10 cellular contexts compared by ENCODE assay signal in the genomic region with DNA sequence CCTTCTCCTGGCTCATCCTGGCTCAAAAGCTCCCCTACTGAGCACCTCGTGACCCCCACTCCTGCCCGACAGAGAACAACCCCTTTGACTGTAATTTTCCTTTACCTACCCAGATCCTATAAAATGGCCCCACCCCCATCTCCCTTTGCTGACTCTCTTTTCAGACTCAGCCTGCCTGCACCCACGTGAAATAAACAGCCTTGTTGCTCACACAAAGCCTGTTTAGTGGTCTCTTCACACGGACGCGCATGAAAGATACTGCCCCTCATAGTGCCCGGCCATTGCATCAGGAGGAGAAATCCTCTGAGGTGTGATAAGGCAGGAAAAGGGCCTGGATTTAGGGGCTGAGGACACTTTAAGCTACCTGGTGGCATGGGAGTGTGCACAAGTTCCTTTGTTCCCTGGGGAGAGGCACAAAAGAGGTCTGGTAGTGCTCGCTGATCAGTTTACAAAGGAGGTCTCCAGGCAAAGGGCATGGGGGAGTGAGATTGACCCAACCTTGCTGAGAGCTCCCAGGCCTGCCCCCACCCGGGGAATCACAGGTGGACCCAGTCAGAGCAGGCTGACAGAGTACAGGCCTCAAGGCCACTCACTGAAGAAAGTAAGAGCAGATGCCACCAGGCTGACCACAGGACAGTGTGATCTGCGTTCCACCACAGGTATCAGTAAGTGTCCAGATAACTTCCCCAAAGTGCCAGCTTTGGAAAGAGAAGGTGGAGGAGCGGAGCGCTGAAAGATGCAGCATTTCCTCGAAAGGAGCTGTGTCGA. TPM values are rescaled to one million over a fixed set of nuclear protein-coding genes. Genes with fewer than 3 reads are reported as not detected.
DNase-seq lines count a peak whose midpoint lies in the region; ATAC-seq, FAIRE-seq and TF ChIP-seq lines count a peak whose summit lies in the region.
"Not testable (repeated sequence)": the region's sequence is repeated elsewhere in the genome, so short reads cannot be mapped to it uniquely, and the experiment has no call there.
"Had no signal": no experiment of that assay in that cellular context is flagged by ENCODE, and none has a peak within 500 bp of the region (broad histone marks: within the 10 kb centered on the region; RNA-seq: fewer than 3 reads in every experiment).

No MANE protein-coding gene starts in this region.

- peak overlapping the region; percentile 42 for H3K4ac ChIP-seq in H1 (replicated peaks; ENCODE audit: insufficient read length, low read depth, low read length)

- H3K36me3 Mint-ChIP-seq in IgD-negative memory B cell; WTC11; stimulated activated effector memory CD8-positive, alpha-beta T cell treated with anti-CD3 and anti-CD28 coated beads, Interleukin-12 subunit alpha, Interleukin-12 subunit beta, amount 100 ng/mL, for 72 hours: not testable (repeated sequence)

- peaks cover 8 to 28% (median 23%) of the 10 kb centered on the region in 3 donors for H3K4me1 Mint-ChIP-seq in IgD-negative memory B cell
- not testable (repeated sequence) for H3K4me1 Mint-ChIP-seq in WTC11; stimulated activated effector memory CD8-positive, alpha-beta T cell treated with anti-CD3 and anti-CD28 coated beads, Interleukin-12 subunit alpha, Interleukin-12 subunit beta, amount 100 ng/mL, for 72 hours

- not testable (repeated sequence) for H3K23me2 ChIP-seq in H1 (ENCODE audit: low read depth, low read length)

- peak overlapping the region; percentile 68; the same call in 1 of the 2 replicates for H2AK5ac ChIP-seq in H1 (ENCODE audit: low read depth, low read length)

- peak overlapping the region; percentile 84 for H2BK20ac ChIP-seq in H1 (ENCODE audit: low read length)

- H3K9me3 ChIP-seq in DOHH2 (ENCODE audit: control insufficient read depth, insufficient read depth, low read length); H1 (ENCODE audit: insufficient read depth in 2 of 2, low read depth in 1 of 2, low read length in 1 of 2); mucosa of descending colon: not testable (repeated sequence)

- peak overlapping the region; percentile 77 for H2BK12ac ChIP-seq in H1 (ENCODE audit: low read depth, low read length)

- H2BK120ac ChIP-seq in H1 (replicated peaks; ENCODE audit: low read depth, low read length), result peak overlapping the region; percentile 63

- peak in 1 of 2 experiments; percentile 5; a peak in 1 of 4 replicates for TF ChIP-seq RAD21 in H1 (IDR thresholded peaks at IDR 0.05 in 1 of 2, conservative IDR thresholded peaks at IDR 0.05 in 1 of 2; ENCODE audit: low read depth in 2 of 2, low read length in 2 of 2)

- not testable (repeated sequence) for H4K20me1 ChIP-seq in DOHH2 (ENCODE audit: control insufficient read depth, insufficient read depth, low read depth, low read length); H1 (replicated peaks in 1 of 2; ENCODE audit: control insufficient read depth in 1 of 2, insufficient read depth in 2 of 2, low read length in 2 of 2)

- peak overlapping the region; percentile 98 for H2BK5ac ChIP-seq in H1 (ENCODE audit: low read depth, low read length)

- TF ChIP-seq POLR2A in H1 (IDR thresholded peaks at IDR 0.05; ENCODE audit: control extremely low read depth in 1 of 2, low read depth in 2 of 2, low read length in 2 of 2), result not testable (repeated sequence)

- not testable (repeated sequence) for TF ChIP-seq EP300 in H1 (IDR thresholded peaks at IDR 0.05; ENCODE audit: borderline replicate concordance in 1 of 2, low read depth in 2 of 2, low read length in 2 of 2)

- CTCF ChIA-PET in WTC11 (lab: Charles Lee), result interaction anchor here (0.9 to 2.0 kb wide), 5 partner anchors 16 to 148 kb away, joined by 3 to 9 read pairs (median 4); a partner anchor contains a TSS
- CTCF ChIA-PET in H1 (lab: Charles Lee; ENCODE audit: partially characterized antibody), result interaction anchor here (1.0 to 4.3 kb wide), 7 partner anchors 16 to 148 kb away, joined by 3 to 36 read pairs (median 5); a partner anchor contains a TSS

- H3K4me2 ChIP-seq in DOHH2 (ENCODE audit: low read length) (peak overlapping the region; percentile 53), H1 (ENCODE audit: insufficient read depth in 1 of 2, low read depth in 2 of 2, low read length in 2 of 2) (peak overlapping the region; percentile 3 to 21; a peak in 1 of 4 replicates)

- H3K9me2 ChIP-seq in DOHH2 (replicated peaks; ENCODE audit: control insufficient read depth, low read length), result not testable (repeated sequence)

- 60% methylated on average over 13 of the region's 14 CpGs; no CpG with 5 or more reads in 1 of the 2 experiments for WGBS in H1 (ENCODE audit: extremely low coverage in 1 of 2, insufficient coverage in 1 of 2, insufficient read length in 1 of 2, insufficient replicate concordance in 2 of 2, low coverage in 1 of 2, low lambda C conversion rate in 2 of 2, missing lambda C conversion rate in 1 of 2), 2 experiments

- H3K23ac ChIP-seq in H1 (ENCODE audit: insufficient read length), result not testable (repeated sequence)

- H4K5ac ChIP-seq in H1 (ENCODE audit: insufficient read length, low read depth, low read length), result peak overlapping the region; percentile 2

- DNase-seq in WTC11 (ENCODE audit: low spot score) (peak; percentile 27), H1 (ENCODE audit: low read depth in 1 of 2, low spot score in 2 of 2) (peak in 1 of 2 experiments; percentile 63), iPS-NIHi11 (ENCODE audit: low spot score) (peak; percentile 22)
- not testable (repeated sequence) for DNase-seq in mucosa of descending colon; stimulated activated effector memory CD8-positive, alpha-beta T cell treated with anti-CD3 and anti-CD28 coated beads, Interleukin-12 subunit alpha, Interleukin-12 subunit beta, amount 100 ng/mL, for 72 hours (ENCODE audit: low spot score in 2 of 2)

- H3K14ac ChIP-seq in H1 (ENCODE audit: insufficient read length), result not testable (repeated sequence)

- not testable (repeated sequence) for H2BK15ac ChIP-seq in H1 (ENCODE audit: low read length)

- peaks cover 21% of the 10 kb centered on the region for H3K4me1 ChIP-seq in DOHH2 (ENCODE audit: control insufficient read depth, low read length)
- H3K4me1 ChIP-seq in H1 (replicated peaks in 1 of 4; ENCODE audit: control insufficient read depth in 3 of 4, insufficient read depth in 4 of 4, low read length in 3 of 4); mucosa of descending colon (ENCODE audit: low read depth): not testable (repeated sequence)

- not testable (repeated sequence) for H4K8ac ChIP-seq in H1 (ENCODE audit: extremely low read depth, insufficient read depth, low read length)

- H3K79me2 ChIP-seq in DOHH2 (ENCODE audit: control insufficient read depth, low read length); H1 (ENCODE audit: control insufficient read depth in 1 of 2, insufficient read depth in 2 of 2, low read length in 2 of 2): not testable (repeated sequence)

- not testable (repeated sequence) for H3K27me3 Mint-ChIP-seq in IgD-negative memory B cell; WTC11 (ENCODE audit: low read depth)

- H3K4me3 Mint-ChIP-seq in IgD-negative memory B cell, result peak overlapping the region in 3 of 4 donors; percentile 6 to 63 (median 7)
- H3K4me3 Mint-ChIP-seq in WTC11, result peak overlapping the region; percentile 5; the same call in 1 of the 2 replicates
- not testable (repeated sequence) for H3K4me3 Mint-ChIP-seq in stimulated activated effector memory CD8-positive, alpha-beta T cell treated with anti-CD3 and anti-CD28 coated beads, Interleukin-12 subunit alpha, Interleukin-12 subunit beta, amount 100 ng/mL, for 72 hours

- H3K27ac Mint-ChIP-seq in IgD-negative memory B cell, result peak overlapping the region; percentile 32 to 91 (median 43)
- not testable (repeated sequence) for H3K27ac Mint-ChIP-seq in WTC11; stimulated activated effector memory CD8-positive, alpha-beta T cell treated with anti-CD3 and anti-CD28 coated beads, Interleukin-12 subunit alpha, Interleukin-12 subunit beta, amount 100 ng/mL, for 72 hours

- peak overlapping the region; percentile 69 for H3K56ac ChIP-seq in H1 (replicated peaks; ENCODE audit: insufficient read length, low read depth, low read length)

- peaks cover 16% of the 10 kb centered on the region for H3K27me3 ChIP-seq in DOHH2 (ENCODE audit: control insufficient read depth, low read length)
- H3K27me3 ChIP-seq in H1 (replicated peaks in 1 of 4; ENCODE audit: control insufficient read depth in 3 of 4, extremely low read depth in 1 of 4, insufficient read depth in 3 of 4, low read length in 3 of 4), result not testable (repeated sequence)

- peak overlapping the region; percentile 17; the same call in 1 of the 2 replicates for H2AFZ ChIP-seq in H1 (ENCODE audit: low read length)

- not testable (repeated sequence) for FAIRE-seq in H1 (lab: Jason Lieb, UNC)

- peak overlapping the region; percentile 57 for H4K91ac ChIP-seq in H1 (replicated peaks; ENCODE audit: insufficient read length, low read length)

- not testable (repeated sequence) for H3K79me1 ChIP-seq in H1 (ENCODE audit: low read depth, low read length)

- H3K4me3 ChIP-seq in DOHH2 (ENCODE audit: low read length), result peak overlapping the region; percentile 33
- H3K4me3 ChIP-seq in H1 (ENCODE audit: extremely low read depth in 1 of 4, insufficient read depth in 2 of 4, low read depth in 3 of 4, low read length in 4 of 4); mucosa of descending colon: not testable (repeated sequence)

- POLR2A ChIA-PET in WTC11 (lab: Charles Lee), result interaction anchor here (0.6 to 1.3 kb wide), 2 partner anchors 9 to 105 kb away, joined by 3 to 6 read pairs; no protein-coding TSS in a partner anchor
- POLR2A ChIA-PET in H1 (lab: Charles Lee; ENCODE audit: partially characterized antibody), result interaction anchor here (0.6 to 3.4 kb wide), 9 partner anchors 9 to 173 kb away, joined by 3 to 10 read pairs (median 3); a partner anchor contains a TSS

- intact Hi-C loops in mucosa of descending colon (cut with DNase I, micrococcal nuclease), result not testable (repeated sequence)

- H3K36me3 ChIP-seq in DOHH2 (ENCODE audit: control insufficient read depth, low read length); H1 (ENCODE audit: control insufficient read depth in 2 of 4, insufficient read depth in 4 of 4, low read length in 3 of 4); mucosa of descending colon (ENCODE audit: low read depth): not testable (repeated sequence)

- H3K27ac ChIP-seq in DOHH2 (ENCODE audit: low read depth, low read length), result not testable (repeated sequence)
- peak overlapping the region; percentile 62; the same call in 1 of the 2 replicates for H3K27ac ChIP-seq in H1 (ENCODE audit: low read depth, low read length)

- not testable (repeated sequence) for H3K9me3 Mint-ChIP-seq in IgD-negative memory B cell; WTC11; stimulated activated effector memory CD8-positive, alpha-beta T cell treated with anti-CD3 and anti-CD28 coated beads, Interleukin-12 subunit alpha, Interleukin-12 subunit beta, amount 100 ng/mL, for 72 hours

- TF ChIP-seq CTCF in DOHH2 (IDR thresholded peaks at IDR 0.05; ENCODE audit: low read depth, low read length, poor library complexity, severe bottlenecking); WTC11 (IDR thresholded peaks at IDR 0.05); H1 (IDR thresholded peaks at IDR 0.05; ENCODE audit: control extremely low read depth in 1 of 3, insufficient read depth in 1 of 3, low read depth in 1 of 3, low read length in 3 of 3); mucosa of descending colon (IDR thresholded peaks at IDR 0.05): not testable (repeated sequence)

- ATAC-seq in GM19463 (IDR thresholded peaks at IDR 0.05; ENCODE audit: unreplicated experiment), result peak; percentile 58
- peak; percentile 87 for ATAC-seq in WTC11
- peak; percentile 31 for ATAC-seq in mucosa of descending colon
- ATAC-seq in stimulated activated effector memory CD8-positive, alpha-beta T cell treated with anti-CD3 and anti-CD28 coated beads, Interleukin-12 subunit alpha, Interleukin-12 subunit beta, amount 100 ng/mL, for 72 hours, result peak; percentile 40

- H3F3A ChIP-seq in DOHH2 (ENCODE audit: control insufficient read depth, insufficient read depth), result not testable (repeated sequence)

- peak overlapping the region in 2 of 4 experiments; percentile 5 to 11; a peak in 2 of 7 replicates for H3K9ac ChIP-seq in H1 (replicated peaks in 1 of 4; ENCODE audit: extremely low read depth in 1 of 4, low read depth in 3 of 4, low read length in 3 of 4)

- H3K18ac ChIP-seq in H1 (ENCODE audit: extremely low read depth, low read length), result peak overlapping the region; percentile 40

RNA-seq across cellular contexts. Expression of a gene that starts 17.8 kb away (rescaled TPM):
- polyA plus RNA-seq in IgD-negative memory B cell, result 3.8 TPM
- total RNA-seq in WTC11 (2021), result 0.27 to 0.71 TPM (median 0.52 TPM) in 3 replicates
- total RNA-seq in H1 (2021; fragmentation: NEBNext Ultra II Directional; extraction: Animal tissue kit (Norgen Biotek cat#: 25700)), result 0.41 and 0.73 TPM in 2 replicates
- 0.12 and 0.27 TPM in 2 replicates for polyA plus RNA-seq in H1 (2011; rRNA removed)
- 0.14 TPM for polyA plus RNA-seq in H1 (2011; cell fraction: cytosol; rRNA removed)
- polyA plus RNA-seq in H1 (2011; cell fraction: nucleus; rRNA removed), result 1.0 TPM
- 0.27 to 0.76 TPM (median 0.29 TPM) in 3 of 4 replicates, not detected in the other for polyA plus RNA-seq in H1 (2012, experiment 1 of 2)
- polyA plus RNA-seq in H1 (2012, experiment 2 of 2), result 0.22 TPM
- 0.85 TPM for polyA plus RNA-seq in H1 (2013, experiment 1 of 2)
- polyA plus RNA-seq in H1 (2013, experiment 2 of 2), result 0.87 TPM
- polyA minus RNA-seq in H1 (2011; rRNA and poly(A)+ RNA removed), result 0.35 TPM in 1 of 2 replicates, not detected in the other
- not detected for polyA minus RNA-seq in H1 (2011; cell fraction: cytosol; rRNA and poly(A)+ RNA removed)
- not detected for polyA minus RNA-seq in H1 (2011; cell fraction: nucleus; rRNA and poly(A)+ RNA removed)
- 1 to 10 TPM in 1 of 3 donors, under 1 TPM in 1, not detected in 1; 0.53 to 2.2 TPM for total RNA-seq in mucosa of descending colon
- total RNA-seq: A172, HT-29 had no signal

Comparison
In these comparisons a context has a peak if more than half of its experiments do, and no peak if none do; other contexts are left out.
1. ATAC-seq: peak in every context shown above with its lines; median percentile 87 in WTC11; 58 in GM19463; 40 in stimulated activated effector memory CD8-positive, alpha-beta T cell treated with anti-CD3 and anti-CD28 coated beads, Interleukin-12 subunit alpha, Interleukin-12 subunit beta, amount 100 ng/mL, for 72 hours; 31 in mucosa of descending colon.